24 cellular contexts compared by ENCODE assay signal in genomic region chr15:76555247-76555646, GRCh38.
"Had no signal": no experiment of that assay in that cellular context is flagged by ENCODE, and none has a peak within 500 bp of the region (broad histone marks: within the 10 kb centered on the region; RNA-seq: fewer than 3 reads in every experiment).

No MANE protein-coding gene starts in this region.

- H3K27me3 ChIP-seq: stomach, suprapubic skin, testis, thyroid gland, tibial artery, tibial nerve, transverse colon, upper lobe of left lung, upper lobe of right lung, uterus, vagina had no signal

- H3K4me1 ChIP-seq: stomach, suprapubic skin, testis, thyroid gland, tibial artery, tibial nerve, transverse colon, upper lobe of left lung, upper lobe of right lung, uterus, vagina had no signal

- H3K36me3 ChIP-seq: stomach, suprapubic skin, thoracic aorta, thyroid gland, tibial artery, transverse colon, upper lobe of left lung, upper lobe of right lung, uterus, vagina had no signal

- H3K9me3 ChIP-seq: testis, thoracic aorta, thyroid gland, tibial artery, transverse colon, upper lobe of left lung, upper lobe of right lung, vagina had no signal

- H3K27ac ChIP-seq: stomach, suprapubic skin, testis, thoracic aorta, thyroid gland, tibial artery, tibial nerve, transverse colon, upper lobe of left lung, upper lobe of right lung, uterus, vagina had no signal

- DNase-seq: stimulated activated CD4-positive, alpha-beta T cell treated with anti-CD3 and anti-CD28 coated beads, Interleukin-2, amount 100 ng/mL, for 48 hours; stimulated activated CD4-positive, alpha-beta T cell treated with anti-CD3 and anti-CD28 coated beads, Interleukin-4, amount 100 ng/mL, for 1 hour; stimulated activated CD4-positive, alpha-beta T cell treated with anti-CD3 and anti-CD28 coated beads, Interleukin-4, amount 100 ng/mL, for 24 hours; stimulated activated CD4-positive, alpha-beta T cell treated with anti-CD3 and anti-CD28 coated beads, Interleukin-4, amount 100 ng/mL, for 4 hours; stimulated activated CD8-positive, alpha-beta memory T cell treated with anti-CD3 and anti-CD28 coated beads, Interleukin-4, amount 100 ng/mL, for 48 hours; stimulated activated naive B cell treated with anti-CD40 and anti-IgM and Interleukin-4, amounts not matched to agents 10 μg/mL and 1 μg/mL and 100 μg/mL, for 72 hours; stimulated activated naive CD4-positive, alpha-beta T cell; stimulated activated naive CD4-positive, alpha-beta T cell treated with Interleukin-2 at 50 U/mL for 16 hours; stimulated activated naive CD8-positive, alpha-beta T cell treated with anti-CD3 and anti-CD28 coated beads, Interleukin-15, amount 100 ng/mL, for 72 hours; stimulated activated naive CD8-positive, alpha-beta T cell treated with anti-CD3 and anti-CD28 coated beads, Interleukin-15, Interleukin-2, amounts not matched to agents 100 U/mL and 50 U/mL, for 24 hours; stomach; substantia nigra; testis; thyroid gland; tibial artery; transverse colon; trophoblast cell; upper lobe of left lung; upper lobe of right lung; uterus had no signal

- H3K4me3 ChIP-seq: stomach, suprapubic skin, testis, thoracic aorta, thyroid gland, tibial artery, tibial nerve, transverse colon, upper lobe of left lung, upper lobe of right lung, uterus, vagina had no signal
